1 cellular context compared by ENCODE assay signal in genomic region chr17:1730345-1731193, GRCh38.
A peak's percentile ranks its signal among the peaks of the same experiment; 100 is the strongest.
TF ChIP-seq lines count a peak whose summit lies in the region.

No MANE protein-coding gene starts in this region.

TF ChIP-seq in K562, 482 proteins besides CTCF, POLR2A, EP300 and RAD21 (continued from another document and continues in another):
- TF ChIP-seq PPARD (CRISPR knock-in tag; IDR thresholded peaks at IDR 0.05) (no peak), ZFP36 (IDR thresholded peaks at IDR 0.05; ENCODE audit: low read depth, low read length, partially characterized antibody) (no peak), EP400 (IDR thresholded peaks at IDR 0.05) (peak; percentile 84), THAP12 (CRISPR knock-in tag; IDR thresholded peaks at IDR 0.05) (no peak), ZNF707 (CRISPR knock-in tag; conservative IDR thresholded peaks at IDR 0.05) (no peak), SIN3A (IDR thresholded peaks at IDR 0.05; ENCODE audit: borderline replicate concordance in 2 of 2, control insufficient read depth in 1 of 2, low read depth in 2 of 2, low read length in 2 of 2) (0 out of 4 replicates have a peak, but pooled peaks of 1 of the 2 experiments have one; percentile 22), BRF1 (IDR thresholded peaks at IDR 0.05; ENCODE audit: borderline replicate concordance, extremely low read depth, insufficient read length) (no peak), FOXK1 (CRISPR knock-in tag; IDR thresholded peaks at IDR 0.05; ENCODE audit: borderline replicate concordance) (no peak), BMI1 (IDR thresholded peaks at IDR 0.05; ENCODE audit: low read length) (no peak), HEY1 (CRISPR knock-in tag; IDR thresholded peaks at IDR 0.05; ENCODE audit: borderline replicate concordance) (no peak), FUS (optimal IDR thresholded peaks at IDR 0.05; ENCODE audit: low read depth, low read length) (no peak), MYBL2 (IDR thresholded peaks at IDR 0.05; ENCODE audit: low read depth) (no peak), MYBL2 (CRISPR knock-in tag; IDR thresholded peaks at IDR 0.05; ENCODE audit: borderline replicate concordance) (no peak), KAT8 (IDR thresholded peaks at IDR 0.05; ENCODE audit: low read depth) (no peak), YBX1 (IDR thresholded peaks at IDR 0.05) (no peak), MECOM (CRISPR knock-in tag; IDR thresholded peaks at IDR 0.05) (no peak), ZBTB1 (CRISPR knock-in tag; IDR thresholded peaks at IDR 0.05; ENCODE audit: borderline replicate concordance, low read depth) (no peak), KLF1 (tag; IDR thresholded peaks at IDR 0.05) (no peak), SRSF1 (IDR thresholded peaks at IDR 0.05; ENCODE audit: low read depth, low read length) (no peak), NR2C1 (IDR thresholded peaks at IDR 0.05) (no peak), NR2C1 (tag; IDR thresholded peaks at IDR 0.05) (0 out of 2 replicates have a peak, but pooled peaks have one; percentile 8), PTTG1 (tag; IDR thresholded peaks at IDR 0.05; ENCODE audit: low read depth) (no peak), E2F5 (CRISPR knock-in tag; IDR thresholded peaks at IDR 0.05) (peak; percentile 66; the same call in 1 of the 2 replicates), SMARCB1 (IDR thresholded peaks at IDR 0.05; ENCODE audit: insufficient read length, low read depth) (no peak), ARID1B (IDR thresholded peaks at IDR 0.05) (peak; percentile 75), ZKSCAN3 (CRISPR knock-in tag; IDR thresholded peaks at IDR 0.05) (no peak), XRCC4 (IDR thresholded peaks at IDR 0.05; ENCODE audit: extremely low read depth, insufficient read depth, insufficient read length) (no peak), FOXA3 (CRISPR knock-in tag; conservative IDR thresholded peaks at IDR 0.05 in 1 of 2, IDR thresholded peaks at IDR 0.05 in 1 of 2) (peak in 1 of 2 experiments; percentile 82; a peak in 1 of 4 replicates), ARID3A (IDR thresholded peaks at IDR 0.05; ENCODE audit: borderline replicate concordance, low read depth, low read length) (no peak), DNMT1 (IDR thresholded peaks at IDR 0.05) (no peak), DIDO1 (tag; IDR thresholded peaks at IDR 0.05; ENCODE audit: low read depth) (no peak), RFX5 (IDR thresholded peaks at IDR 0.05; ENCODE audit: low read depth, low read length) (no peak), CC2D1A (IDR thresholded peaks at IDR 0.05) (no peak), SMARCA4 (IDR thresholded peaks at IDR 0.05) (no peak), SLC30A9 (CRISPR knock-in tag; IDR thresholded peaks at IDR 0.05) (no peak), CEBPG (CRISPR knock-in tag; IDR thresholded peaks at IDR 0.05) (no peak), CEBPG (tag; conservative IDR thresholded peaks at IDR 0.05 in 1 of 2, IDR thresholded peaks at IDR 0.05 in 1 of 2) (no peak), KLF10 (CRISPR knock-in tag; IDR thresholded peaks at IDR 0.05) (no peak), NBN (IDR thresholded peaks at IDR 0.05; ENCODE audit: low read depth) (no peak), PYGO2 (tag; IDR thresholded peaks at IDR 0.05) (no peak), RHOXF2B (CRISPR knock-in tag; conservative IDR thresholded peaks at IDR 0.05) (no peak), GATA2 (CRISPR knock-in tag; IDR thresholded peaks at IDR 0.05) (no peak), POLR2G (IDR thresholded peaks at IDR 0.05; ENCODE audit: low read depth, low read length) (peak; percentile 77), ZNF639 (CRISPR knock-in tag; conservative IDR thresholded peaks at IDR 0.05 in 1 of 2, IDR thresholded peaks at IDR 0.05 in 1 of 2) (peak in 1 of 2 experiments; percentile 47; a peak in 2 of 4 replicates), RAD51 (IDR thresholded peaks at IDR 0.05; ENCODE audit: borderline replicate concordance, low read depth) (peak; percentile 62), RBBP5 (IDR thresholded peaks at IDR 0.05; ENCODE audit: borderline replicate concordance, insufficient read depth, low read length, poor library complexity, severe bottlenecking) (no peak), KDM2B (CRISPR knock-in tag; IDR thresholded peaks at IDR 0.05) (no peak), THRB (CRISPR knock-in tag; conservative IDR thresholded peaks at IDR 0.05) (no peak), PHTF2 (CRISPR knock-in tag; IDR thresholded peaks at IDR 0.05) (no peak), CBX8 (IDR thresholded peaks at IDR 0.05; ENCODE audit: borderline replicate concordance, extremely low read depth, low read depth, low read length, poor library complexity, severe bottlenecking) (no peak), ZFPM2 (CRISPR knock-in tag; IDR thresholded peaks at IDR 0.05) (no peak), ZNF280A (IDR thresholded peaks at IDR 0.05; ENCODE audit: low read depth, partially characterized antibody) (no peak), BRD9 (IDR thresholded peaks at IDR 0.05; ENCODE audit: low read depth, partially characterized antibody) (no peak), ZNF41 (CRISPR knock-in tag; conservative IDR thresholded peaks at IDR 0.05) (no peak), TOE1 (IDR thresholded peaks at IDR 0.05; ENCODE audit: borderline replicate concordance) (no peak), TOE1 (CRISPR knock-in tag; IDR thresholded peaks at IDR 0.05; ENCODE audit: borderline replicate concordance, low read depth) (no peak; the same call in 1 of the 2 replicates), E2F3 (CRISPR knock-in tag; IDR thresholded peaks at IDR 0.05) (peak; percentile 61; the same call in 1 of the 2 replicates), ZNF785 (CRISPR knock-in tag; IDR thresholded peaks at IDR 0.05) (no peak), ZNF717 (CRISPR knock-in tag; IDR thresholded peaks at IDR 0.05) (no peak), KHSRP (IDR thresholded peaks at IDR 0.05) (no peak), POLR2AphosphoS2 (IDR thresholded peaks at IDR 0.05; ENCODE audit: low read length) (no peak), CXXC5 (CRISPR knock-in tag; IDR thresholded peaks at IDR 0.05) (peak; percentile 81), ZBTB33 (CRISPR knock-in tag; IDR thresholded peaks at IDR 0.05) (peak; percentile 13; the same call in 1 of the 2 replicates), TAF9B (IDR thresholded peaks at IDR 0.05; ENCODE audit: partially characterized antibody) (peak; percentile 35), ARID3B (CRISPR knock-in tag; IDR thresholded peaks at IDR 0.05; ENCODE audit: borderline replicate concordance) (no peak), ETS2 (tag; IDR thresholded peaks at IDR 0.05; ENCODE audit: borderline replicate concordance, poor library complexity, severe bottlenecking) (no peak), TCF15 (CRISPR knock-in tag; IDR thresholded peaks at IDR 0.05) (peak; percentile 18; the same call in 1 of the 2 replicates), SAFB (IDR thresholded peaks at IDR 0.05; ENCODE audit: borderline replicate concordance, low read depth, low read length) (no peak), ASH1L (IDR thresholded peaks at IDR 0.05; ENCODE audit: borderline replicate concordance, low read depth, partially characterized antibody) (no peak), GABPA (tag; conservative IDR thresholded peaks at IDR 0.05; ENCODE audit: low read depth) (peak; percentile 44; the same call in 1 of the 2 replicates)
